29 cellular contexts compared by ENCODE assay signal in the genomic region with DNA sequence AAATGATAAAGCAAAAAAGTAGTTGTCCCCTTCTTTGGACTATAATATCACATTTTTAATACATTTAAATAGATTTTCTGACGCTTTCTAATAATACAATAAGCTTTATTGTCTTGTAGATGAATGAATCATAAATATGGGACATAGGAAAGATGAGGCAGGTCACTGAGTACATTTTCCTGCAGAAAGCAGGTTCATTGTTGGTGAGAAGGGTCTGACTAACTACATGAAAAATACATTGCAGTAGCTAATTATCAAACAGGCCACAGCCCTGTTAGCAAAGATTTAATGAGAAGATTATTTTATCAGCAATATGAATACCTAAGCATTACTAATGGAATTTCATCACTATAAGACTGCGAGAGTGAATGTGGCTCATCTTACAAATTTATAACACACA. TPM values are rescaled to one million over a fixed set of nuclear protein-coding genes. Genes with fewer than 3 reads are reported as not detected.
"Had no signal": no experiment of that assay in that cellular context is flagged by ENCODE, and none has a peak within 500 bp of the region (broad histone marks: within the 10 kb centered on the region; RNA-seq: fewer than 3 reads in every experiment).

No MANE protein-coding gene starts in this region.

- H3K27me3 ChIP-seq: esophagus muscularis mucosa, gastroesophageal sphincter had no signal

- H3K27ac ChIP-seq: esophagus muscularis mucosa, gastroesophageal sphincter had no signal

- DNase-seq: activated CD4-positive, alpha-beta memory T cell treated with anti-CD3 and anti-CD28 coated beads for 36 hours; activated CD4-positive, alpha-beta T cell treated with anti-CD3 and anti-CD28 coated beads for 36 hours; activated CD4-positive, alpha-beta T cell treated with anti-CD3 and anti-CD28 coated beads, Interleukin-2, amount 10 ng/mL, durations not matched to agents 24 days and 14 days; activated CD4-positive, CD25-positive, alpha-beta regulatory T cell; activated CD4-positive, CD25-positive, alpha-beta regulatory T cell treated with anti-CD3 and anti-CD28 coated beads, Interleukin-2, amount 50 U/mL, for 72 hours; activated CD8-positive, alpha-beta memory T cell treated with anti-CD3 and anti-CD28 coated beads, Interleukin-2, amount 10 ng/mL, durations not matched to agents 7 days and 5 days; activated CD8-positive, alpha-beta memory T cell treated with anti-CD3 and anti-CD28 coated beads, Interleukin-2, amount 50 U/mL, for 4 hours; activated CD8-positive, alpha-beta T cell treated with anti-CD3 and anti-CD28 coated beads, Interleukin-2, amount 10 ng/mL, durations not matched to agents 7 days and 5 days; activated effector memory CD4-positive, alpha-beta T cell treated with anti-CD3 and anti-CD28 coated beads, Interleukin-2, amount 50 U/mL, for 16 hours; activated naive CD4-positive, alpha-beta T cell treated with anti-CD3 and anti-CD28 coated beads for 36 hours; activated naive CD8-positive, alpha-beta T cell treated with anti-CD3 and anti-CD28 coated beads for 36 hours; activated naive CD8-positive, alpha-beta T cell treated with anti-CD3 and anti-CD28 coated beads, Interleukin-2, amount 50 U/mL, for 24 hours; activated T-cell treated with anti-CD3 and anti-CD28 coated beads, Interleukin-2, amount 50 U/mL, for 1 hour; activated T-cell treated with anti-CD3 and anti-CD28 coated beads, Interleukin-2, amount 50 U/mL, for 48 hours; amniotic stem cell; anterior cingulate cortex; caudate nucleus; cortex of kidney; dermis blood vessel endothelial cell; effector CD4-positive, alpha-beta T cell; effector memory CD8-positive, alpha-beta T cell; erythroblast; foreskin melanocyte; head of caudate nucleus; T-helper 1 cell; T-helper 17 cell; T1000 had no signal

- H3K4me1 ChIP-seq: esophagus muscularis mucosa, gastroesophageal sphincter had no signal

- H3K4me3 ChIP-seq: esophagus muscularis mucosa, gastroesophageal sphincter had no signal

- ATAC-seq: activated CD4-positive, alpha-beta T cell treated with anti-CD3 and anti-CD28 coated beads for 36 hours; activated CD8-positive, alpha-beta memory T cell treated with anti-CD3 and anti-CD28 coated beads, Interleukin-2, amount 10 ng/mL, durations not matched to agents 7 days and 5 days; activated CD8-positive, alpha-beta T cell treated with anti-CD3 and anti-CD28 coated beads, Interleukin-2, amount 10 ng/mL, durations not matched to agents 7 days and 5 days; activated naive CD8-positive, alpha-beta T cell treated with anti-CD3 and anti-CD28 coated beads, Interleukin-2, amount 50 U/mL, for 24 hours; effector memory CD8-positive, alpha-beta T cell; gastroesophageal sphincter; T-helper 17 cell had no signal

RNA-seq across cellular contexts. Expression of gene ABCD2, which starts 45.6 kb away (rescaled TPM):
- total RNA-seq: dermis blood vessel endothelial cell had no signal
